In the genomic region with DNA sequence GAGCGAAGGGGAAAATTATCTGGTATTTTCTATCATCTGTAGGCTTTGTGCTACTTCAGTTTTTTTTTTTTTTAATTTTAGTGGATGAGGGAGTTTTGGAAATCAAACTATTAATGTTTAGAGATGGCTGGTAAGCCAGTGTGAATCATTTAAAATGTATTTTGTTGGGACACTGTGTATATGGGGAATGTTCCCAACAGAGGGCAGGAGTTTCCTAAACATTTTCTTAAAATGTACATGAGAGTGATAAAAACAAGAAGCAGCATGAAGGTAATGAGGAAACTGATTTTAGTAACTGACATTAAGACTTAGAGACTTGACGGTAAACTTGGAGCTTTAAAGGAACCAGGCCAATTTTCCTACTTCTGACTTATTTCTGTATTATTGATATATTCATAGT, we compare ENCODE assay signal across 20 cellular contexts.
A peak's percentile ranks its signal among the peaks of the same experiment; 100 is the strongest.
DNase-seq lines count a peak whose midpoint lies in the region; ATAC-seq, FAIRE-seq and TF ChIP-seq lines count a peak whose summit lies in the region.
"Had no signal": no experiment of that assay in that cellular context is flagged by ENCODE, and none has a peak within 500 bp of the region (broad histone marks: within the 10 kb centered on the region; RNA-seq: fewer than 3 reads in every experiment).

No MANE protein-coding gene starts in this region.

- H3K27me3 ChIP-seq in AG04450 (ENCODE audit: control insufficient read depth, insufficient read depth, low read length) (no peaks in the 10 kb centered on the region), gastroesophageal sphincter (no peaks in the 10 kb centered on the region)
- H3K27me3 ChIP-seq: body of pancreas, right atrium auricular region, SJCRH30, upper lobe of right lung had no signal

- H3K9me3 ChIP-seq in AG04450 (ENCODE audit: control insufficient read depth, insufficient read depth, low read length) = no peaks in the 10 kb centered on the region
- no peaks in the 10 kb centered on the region for H3K9me3 ChIP-seq in gastroesophageal sphincter
- H3K9me3 ChIP-seq: body of pancreas, right atrium auricular region, SJCRH30, upper lobe of right lung had no signal

- CTCF ChIA-PET in AG04450 (lab: Charles Lee) = interaction anchor here (0.7 to 1.1 kb wide), 4 partner anchors 28 to 255 kb away, joined by 3 to 4 read pairs (median 4); no protein-coding TSS in a partner anchor

- peaks cover 0 to 38% (median 9%) of the 10 kb centered on the region in 3 donors for H3K4me1 ChIP-seq in gastroesophageal sphincter
- H3K4me1 ChIP-seq: body of pancreas, right atrium auricular region, upper lobe of right lung had no signal

- no peak for TF ChIP-seq POLR2A in gastroesophageal sphincter (IDR thresholded peaks at IDR 0.05)

- POLR2A ChIA-PET in AG04450 (lab: Yijun Ruan, JAX) = no interaction called here

- TF ChIP-seq EP300 in gastroesophageal sphincter (IDR thresholded peaks at IDR 0.05) = no peak

- DNase-seq in AG04450 (ENCODE audit: low read depth, low spot score) (no peak), HTR-8/SVneo (ENCODE audit: insufficient read length, low spot score) (no peak), cardiac fibroblast (ENCODE audit: low read depth in 2 of 2) (peak; percentile 35 to 61), cerebellum (ENCODE audit: low spot score) (no peak), coronary artery (ENCODE audit: low spot score) (no peak), dermis blood vessel endothelial cell (no peak)
- DNase-seq: activated CD4-positive, alpha-beta T cell treated with anti-CD3 and anti-CD28 coated beads for 48 hours; body of pancreas; COR-L47; MV-4-11; NCI-H2029; NCI-H524; SJCRH30; stimulated activated naive CD8-positive, alpha-beta T cell treated with anti-CD3 and anti-CD28 coated beads, Interleukin-15, amount 100 ng/mL, for 72 hours; T1000; upper lobe of right lung had no signal

- H3K27ac ChIP-seq in AG04450 (ENCODE audit: low read depth, low read length) (no peak overlapping the region), gastroesophageal sphincter (peak overlapping the region in 3 of 4 donors; percentile 30 to 60 (median 46)), coronary artery (peak overlapping the region in 1 of 2 donors; percentile 47)
- H3K27ac ChIP-seq: body of pancreas, right atrium auricular region, SJCRH30, upper lobe of right lung had no signal

- peaks cover 0 to 70% of the 10 kb centered on the region in 2 donors for H3K36me3 ChIP-seq in gastroesophageal sphincter
- H3K36me3 ChIP-seq: right atrium auricular region, SJCRH30 had no signal

- WGBS in gastroesophageal sphincter (ENCODE audit: low coverage in 1 of 2), 2 donors = 69 to 100% methylated on average over 1 to 2 of the region's 2 CpGs

- FAIRE-seq in HTR-8/SVneo (lab: Jason Lieb, UNC) = peak; percentile 4
- FAIRE-seq: frontal cortex had no signal

- H3K4me3 ChIP-seq in AG04450 (ENCODE audit: low read depth, low read length) (no peak overlapping the region), cardiac fibroblast (replicated peaks in 1 of 2; ENCODE audit: low read depth in 2 of 2, low read length in 2 of 2) (no peak overlapping the region), gastroesophageal sphincter (no peak overlapping the region), coronary artery (no peak overlapping the region)
- H3K4me3 ChIP-seq: body of pancreas, right atrium auricular region, SJCRH30, upper lobe of right lung had no signal

- ATAC-seq in gastroesophageal sphincter = no peak
- ATAC-seq in HG02610 (IDR thresholded peaks at IDR 0.05; ENCODE audit: unreplicated experiment) = no peak
- ATAC-seq: body of pancreas; stimulated activated naive CD8-positive, alpha-beta T cell treated with anti-CD3 and anti-CD28 coated beads, Interleukin-15, amount 100 ng/mL, for 72 hours; upper lobe of right lung had no signal

- TF ChIP-seq CTCF in AG04450 (IDR thresholded peaks at IDR 0.05; ENCODE audit: low read depth, low read length) (0 out of 2 replicates have a peak, but pooled peaks have one; percentile 27), cardiac fibroblast (IDR thresholded peaks at IDR 0.05; ENCODE audit: low read depth, low read length) (no peak), gastroesophageal sphincter (IDR thresholded peaks at IDR 0.05) (peak in 1 of 4 experiments; percentile 19), coronary artery (IDR thresholded peaks at IDR 0.05) (no peak)

Comparison
In these comparisons a context has a peak if more than half of its experiments do, and no peak if none do; other contexts are left out.
1. DNase-seq: peak in cardiac fibroblast (2 of 2); none in AG04450 (single experiment), HTR-8/SVneo (single experiment), cerebellum (single experiment), coronary artery (single experiment) and dermis blood vessel endothelial cell (single experiment).